Comparison of ENCODE assay signal across 11 cellular contexts in genomic region chr2:233060500-233061006, GRCh38. TPM values are rescaled to one million over a fixed set of nuclear protein-coding genes. Genes with fewer than 3 reads are reported as not detected.
DNase-seq lines count a peak whose midpoint lies in the region; ATAC-seq and TF ChIP-seq lines count a peak whose summit lies in the region.
"Had no signal": no experiment of that assay in that cellular context is flagged by ENCODE, and none has a peak within 500 bp of the region (broad histone marks: within the 10 kb centered on the region; RNA-seq: fewer than 3 reads in every experiment).

No MANE protein-coding gene starts in this region.

- peak overlapping the region; percentile 33 for H3K4me2 ChIP-seq in parathyroid adenoma (ENCODE audit: low read length)

- H3K36me3 Mint-ChIP-seq in progenitor cell of endocrine pancreas (ENCODE audit: insufficient read depth): no peaks in the 10 kb centered on the region

- peak overlapping the region in 54 of 59 donors; percentile 23 to 87 (median 68) for H3K27ac ChIP-seq in dorsolateral prefrontal cortex
- H3K27ac ChIP-seq in parathyroid adenoma: peak overlapping the region; percentile 64

- ATAC-seq in HG03280 (IDR thresholded peaks at IDR 0.05; ENCODE audit: unreplicated experiment) (peak; percentile 0), GM18519 (IDR thresholded peaks at IDR 0.05; ENCODE audit: low FRiP score, unreplicated experiment) (no peak)

- H3K4me3 ChIP-seq in dorsolateral prefrontal cortex: peak overlapping the region in 55 of 59 donors; percentile 17 to 64 (median 43)
- H3K4me3 ChIP-seq in parathyroid adenoma (ENCODE audit: low read depth, low read length): peak overlapping the region; percentile 15

- H3K27me3 Mint-ChIP-seq in progenitor cell of endocrine pancreas: peaks cover 4% of the 10 kb centered on the region

- H3K4me3 Mint-ChIP-seq in progenitor cell of endocrine pancreas (ENCODE audit: low read depth): no peak overlapping the region

- peak; percentile 31 for DNase-seq in COLO668 (lab: John Stamatoyannopoulos, UW; ENCODE audit: unreplicated experiment)
- peak in 2 of 10 donors; percentile 23 to 30 for DNase-seq in dorsolateral prefrontal cortex
- DNase-seq in CD1c-positive myeloid dendritic cell (ENCODE audit: extremely low spot score): no peak
- no peak for DNase-seq in progenitor cell of endocrine pancreas (ENCODE audit: low spot score, unreplicated experiment)
- DNase-seq in globus pallidus (ENCODE audit: low spot score): no peak
- DNase-seq: NCI-H146 had no signal

- H3K9ac ChIP-seq in parathyroid adenoma: no peak overlapping the region

- TF ChIP-seq CTCF in dorsolateral prefrontal cortex (IDR thresholded peaks at IDR 0.05 in 54 of 56, conservative IDR thresholded peaks at IDR 0.05 in 2 of 56; ENCODE audit: low read depth in 1 of 56, partially characterized antibody in 56 of 56) (no peak), parathyroid adenoma (IDR thresholded peaks at IDR 0.05) (no peak), progenitor cell of endocrine pancreas (IDR thresholded peaks at IDR 0.05; ENCODE audit: unreplicated experiment) (no peak)

- H3K9me3 ChIP-seq in parathyroid adenoma (ENCODE audit: control insufficient read depth, low read length): no peaks in the 10 kb centered on the region

- no peak overlapping the region for H3K27ac Mint-ChIP-seq in progenitor cell of endocrine pancreas

- H3K36me3 ChIP-seq in parathyroid adenoma (ENCODE audit: control insufficient read depth, insufficient read depth, low read length): no peaks in the 10 kb centered on the region

- no peak overlapping the region for H2AFZ ChIP-seq in parathyroid adenoma

- H3K79me2 ChIP-seq in parathyroid adenoma: no peaks in the 10 kb centered on the region

- H3K9me3 Mint-ChIP-seq in progenitor cell of endocrine pancreas (ENCODE audit: low read depth): no peaks in the 10 kb centered on the region

- H3K4me1 ChIP-seq in parathyroid adenoma: no peaks in the 10 kb centered on the region

- intact Hi-C loops in dorsolateral prefrontal cortex (cut with DNase I): no loop called here

- H3K4me1 Mint-ChIP-seq in progenitor cell of endocrine pancreas (ENCODE audit: low read depth): peaks cover 7% of the 10 kb centered on the region

- H3K27me3 ChIP-seq in dorsolateral prefrontal cortex (no peaks in the 10 kb centered on the region), parathyroid adenoma (ENCODE audit: control insufficient read depth, insufficient read depth, low read length) (no peaks in the 10 kb centered on the region)

RNA-seq across cellular contexts. Expression of gene INPP5D, which starts 0.4 kb away (rescaled TPM):
- total RNA-seq in dorsolateral prefrontal cortex: 10 to 100 TPM in 117 of 120 experiments, 1 to 10 TPM in 3; 5.0 to 38.5 (median 18.8) TPM
- total RNA-seq in progenitor cell of endocrine pancreas: 5.3 and 9.0 TPM in 2 replicates

RNA-seq across cellular contexts. Expression of gene NEU2, which starts 28.1 kb away (rescaled TPM):
- total RNA-seq in dorsolateral prefrontal cortex: not detected
- total RNA-seq in progenitor cell of endocrine pancreas: not detected in 2 replicates
- total RNA-seq: G401, myocyte had no signal

RNA-seq across cellular contexts. Expression of gene NGEF, which starts 47.5 kb away (rescaled TPM):
- total RNA-seq in dorsolateral prefrontal cortex (100 to 1,000 TPM in 119 of 120 experiments, 10 to 100 TPM in 1; 68.9 to 303 (median 203) TPM), progenitor cell of endocrine pancreas (0.71 and 1.2 TPM in 2 replicates)

Comparison
In these comparisons a context has a peak if more than half of its experiments do, and no peak if none do; other contexts are left out.
1. RNA of gene NGEF, which starts 47.5 kb away (total RNA-seq): 68.9 to 303 TPM in dorsolateral prefrontal cortex; 0.71 to 1.2 TPM in progenitor cell of endocrine pancreas; every median in the first group is over 10 times any median in the second.